In genomic region chr14:96630281-96630680, GRCh38 we compare ENCODE assay signal across 20 cellular contexts.
"Had no signal": no experiment of that assay in that cellular context is flagged by ENCODE, and none has a peak within 500 bp of the region (broad histone marks: within the 10 kb centered on the region; RNA-seq: fewer than 3 reads in every experiment).

No MANE protein-coding gene starts in this region.

- H3K9me3 Mint-ChIP-seq: effector memory CD8-positive, alpha-beta T cell; nephron; stimulated activated effector memory CD8-positive, alpha-beta T cell treated with anti-CD3 and anti-CD28 coated beads, Interleukin-12 subunit alpha, Interleukin-12 subunit beta, amount 100 ng/mL, for 72 hours had no signal

- H3K4me1 Mint-ChIP-seq: naive B cell, nephron had no signal

- H3K4me1 ChIP-seq: esophagus squamous epithelium, gastroesophageal sphincter, right lobe of liver, suprapubic skin, thyroid gland, upper lobe of left lung, vagina had no signal

- ATAC-seq: effector memory CD8-positive, alpha-beta T cell; gastroesophageal sphincter; left ventricle myocardium superior; right lobe of liver; stimulated activated naive CD8-positive, alpha-beta T cell treated with anti-CD3 and anti-CD28 coated beads, Interleukin-15, Interleukin-2, amounts not matched to agents 100 U/mL and 50 U/mL, for 24 hours had no signal

- H3K4me3 ChIP-seq: esophagus squamous epithelium, gastroesophageal sphincter, lung, right lobe of liver, suprapubic skin, thyroid gland, upper lobe of left lung, vagina had no signal

- H3K36me3 ChIP-seq: esophagus squamous epithelium, gastroesophageal sphincter, right lobe of liver, suprapubic skin, thyroid gland, upper lobe of left lung, vagina had no signal

- H3K27ac Mint-ChIP-seq: effector memory CD8-positive, alpha-beta T cell; nephron; stimulated activated effector memory CD8-positive, alpha-beta T cell treated with anti-CD3 and anti-CD28 coated beads, Interleukin-12 subunit alpha, Interleukin-12 subunit beta, amount 100 ng/mL, for 72 hours had no signal

- H3K27me3 ChIP-seq: right lobe of liver, thyroid gland, upper lobe of left lung, vagina had no signal

- H3K36me3 Mint-ChIP-seq: naive B cell; stimulated activated effector memory CD8-positive, alpha-beta T cell treated with anti-CD3 and anti-CD28 coated beads, Interleukin-12 subunit alpha, Interleukin-12 subunit beta, amount 100 ng/mL, for 72 hours had no signal

- H3K9me3 ChIP-seq: esophagus squamous epithelium, right lobe of liver, suprapubic skin, thyroid gland, upper lobe of left lung, vagina had no signal

- H3K27ac ChIP-seq: epithelial cell of prostate, esophagus squamous epithelium, gastroesophageal sphincter, right lobe of liver, suprapubic skin, thyroid gland, upper lobe of left lung, vagina had no signal

- DNase-seq: effector memory CD8-positive, alpha-beta T cell; esophagus squamous epithelium; foreskin fibroblast; glutamatergic neuron; left ventricle myocardium superior; mesendoderm; naive B cell; stimulated activated CD4-positive, alpha-beta T cell treated with anti-CD3 and anti-CD28 coated beads, Interleukin-4, amount 100 ng/mL, for 1 hour; stimulated activated CD8-positive, alpha-beta memory T cell treated with anti-CD3 and anti-CD28 coated beads, Interleukin-4, amount 100 ng/mL, for 48 hours; stimulated activated naive CD8-positive, alpha-beta T cell treated with anti-CD3 and anti-CD28 coated beads, Interleukin-15, Interleukin-2, amounts not matched to agents 100 U/mL and 50 U/mL, for 24 hours; thyroid gland; upper lobe of left lung had no signal

- H3K4me3 Mint-ChIP-seq: effector memory CD8-positive, alpha-beta T cell; naive B cell; nephron; stimulated activated effector memory CD8-positive, alpha-beta T cell treated with anti-CD3 and anti-CD28 coated beads, Interleukin-12 subunit alpha, Interleukin-12 subunit beta, amount 100 ng/mL, for 72 hours had no signal
